Comparison of ENCODE assay signal across 1 cellular context in the genomic region with DNA sequence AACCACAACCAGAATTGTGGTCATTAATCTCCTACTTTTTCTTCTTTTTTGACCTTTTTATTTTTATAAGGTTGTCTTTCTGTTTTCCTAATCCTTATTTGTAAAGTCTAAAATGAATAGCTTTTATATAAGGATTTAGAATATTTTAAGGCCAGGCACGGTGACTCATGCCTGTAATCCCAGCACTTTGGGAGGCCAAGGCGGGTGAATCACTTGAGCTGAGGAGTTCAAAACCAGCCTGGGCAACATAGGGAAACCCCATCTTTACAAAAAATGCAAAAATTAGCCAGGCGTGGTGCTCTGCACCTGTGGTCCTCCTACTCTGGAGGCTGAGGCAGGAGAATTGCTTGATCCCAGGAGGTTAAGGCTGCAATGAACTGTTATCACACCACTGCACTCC.
TF ChIP-seq lines count a peak whose summit lies in the region.

No MANE protein-coding gene starts in this region.

TF ChIP-seq in endothelial cell of umbilical vein, 7 proteins besides CTCF, POLR2A, EP300 and RAD21:
- TF ChIP-seq JUN (IDR thresholded peaks at IDR 0.05; ENCODE audit: borderline replicate concordance, insufficient read depth, insufficient read length, low read depth) = no peak
- TF ChIP-seq FOS (IDR thresholded peaks at IDR 0.05; ENCODE audit: borderline replicate concordance, insufficient read depth, low read length) = no peak
- TF ChIP-seq POLR2AphosphoS5 (IDR thresholded peaks at IDR 0.05; ENCODE audit: insufficient read depth, low read depth, low read length) = no peak
- TF ChIP-seq MYC (IDR thresholded peaks at IDR 0.05; ENCODE audit: low read depth, low read length) = no peak
- TF ChIP-seq EZH2 (IDR thresholded peaks at IDR 0.05; ENCODE audit: borderline replicate concordance, low read depth, low read length, severe bottlenecking) = no peak
